In the genomic region with DNA sequence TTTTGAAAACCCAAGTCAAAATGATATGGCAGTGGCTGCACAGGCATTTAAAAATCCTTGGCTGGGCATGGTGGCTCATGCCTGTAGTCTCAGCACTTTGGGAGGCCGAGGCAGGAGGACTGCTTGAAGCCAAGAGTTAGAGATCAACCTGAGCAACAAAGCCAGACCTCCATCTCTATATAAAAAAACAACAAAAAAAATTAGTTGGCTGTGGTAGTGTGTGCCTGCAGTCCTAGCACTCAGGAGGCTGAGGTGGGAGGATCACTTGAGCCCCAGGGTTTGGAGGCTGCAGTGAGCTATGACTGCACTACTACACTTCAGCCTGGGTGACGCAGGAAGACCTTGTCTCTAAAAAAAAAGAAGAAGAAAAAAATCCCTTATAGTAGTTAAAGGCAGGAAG, we compare ENCODE assay signal across 16 cellular contexts.
"Had no signal": no experiment of that assay in that cellular context is flagged by ENCODE, and none has a peak within 500 bp of the region (broad histone marks: within the 10 kb centered on the region; RNA-seq: fewer than 3 reads in every experiment).

No MANE protein-coding gene starts in this region.

- H3K4me1 ChIP-seq: right atrium auricular region, sigmoid colon had no signal

- H3K9me3 ChIP-seq: mucosa of descending colon, right atrium auricular region, sigmoid colon, thoracic aorta had no signal

- H3K36me3 ChIP-seq: right atrium auricular region, sigmoid colon, thoracic aorta had no signal

- ATAC-seq: heart right ventricle, left lobe of liver had no signal

- H3K27me3 ChIP-seq: heart right ventricle, right atrium auricular region, sigmoid colon had no signal

- H3K27ac ChIP-seq: coronary artery, heart right ventricle, right atrium auricular region, sigmoid colon, thoracic aorta had no signal

- H3K4me3 ChIP-seq: coronary artery, heart right ventricle, mucosa of descending colon, right atrium auricular region, sigmoid colon, skin epidermis, thoracic aorta had no signal

- DNase-seq: effector CD4-positive, alpha-beta T cell; heart right ventricle; hypothalamus; islet precursor cell; mammary epithelial cell; mucosa of descending colon; posterior cingulate gyrus; sigmoid colon; stimulated activated CD4-positive, alpha-beta T cell treated with anti-CD3 and anti-CD28 coated beads, Interleukin-2, amount 100 ng/mL, for 24 hours; stimulated activated CD4-positive, alpha-beta T cell treated with anti-CD3 and anti-CD28 coated beads, Interleukin-4, amount 100 ng/mL, for 4 hours; trophoblast cell had no signal
